In the genomic region with DNA sequence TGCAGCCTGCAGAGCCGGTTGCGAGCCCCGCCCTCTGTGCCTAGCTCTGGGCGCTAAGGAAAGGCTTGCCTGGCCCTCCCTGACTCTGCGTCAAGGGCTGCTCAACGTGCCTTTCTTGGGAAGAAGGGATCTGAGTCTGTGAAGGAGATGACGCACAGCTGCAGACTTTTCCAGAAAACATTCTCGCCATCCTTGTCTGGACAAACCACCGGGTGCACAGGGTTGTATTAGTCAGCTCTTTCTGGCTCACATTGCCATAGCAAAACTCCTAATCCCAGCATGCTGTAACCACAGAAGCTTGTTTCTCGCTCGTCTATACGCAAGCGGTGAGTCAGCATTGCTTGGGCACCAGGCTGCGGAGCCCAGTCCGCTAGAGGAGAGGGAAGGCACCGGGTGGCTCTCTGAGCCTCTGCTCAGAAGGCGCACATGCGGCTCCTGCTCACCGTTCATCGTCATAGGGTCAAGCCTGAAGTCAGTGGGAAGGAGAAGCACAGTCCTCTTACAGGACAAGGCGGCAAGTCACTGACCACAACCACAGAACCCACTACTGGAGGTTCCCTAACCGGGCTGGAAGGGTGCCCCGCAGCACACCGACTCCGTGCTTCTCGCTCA, we compare ENCODE assay signal across 9 cellular contexts. TPM values are rescaled to one million over a fixed set of nuclear protein-coding genes. Genes with fewer than 3 reads are reported as not detected.
A peak's percentile ranks its signal among the peaks of the same experiment; 100 is the strongest.
DNase-seq lines count a peak whose midpoint lies in the region; ATAC-seq, FAIRE-seq and TF ChIP-seq lines count a peak whose summit lies in the region.
"Had no signal": no experiment of that assay in that cellular context is flagged by ENCODE, and none has a peak within 500 bp of the region (broad histone marks: within the 10 kb centered on the region; RNA-seq: fewer than 3 reads in every experiment).

No MANE protein-coding gene starts in this region.

- H3K27ac Mint-ChIP-seq in activated naive CD8-positive, alpha-beta T cell treated with anti-CD3 and anti-CD28 coated beads, Interleukin-2, amount 50 U/mL, for 24 hours: no peak overlapping the region

- TF ChIP-seq CTCF in D721Med (IDR thresholded peaks at IDR 0.05; ENCODE audit: insufficient read depth, missing control alignments): no peak

- ATAC-seq in activated naive CD8-positive, alpha-beta T cell treated with anti-CD3 and anti-CD28 coated beads, Interleukin-2, amount 50 U/mL, for 24 hours: peak; percentile 82
- ATAC-seq in left colon (no peak), HG03342 (IDR thresholded peaks at IDR 0.05; ENCODE audit: unreplicated experiment) (no peak), HG02798 (IDR thresholded peaks at IDR 0.05; ENCODE audit: poor library complexity, unreplicated experiment) (no peak)

- no peaks in the 10 kb centered on the region for H3K36me3 Mint-ChIP-seq in activated naive CD8-positive, alpha-beta T cell treated with anti-CD3 and anti-CD28 coated beads, Interleukin-2, amount 50 U/mL, for 24 hours (ENCODE audit: low read depth)

- peaks cover 4% of the 10 kb centered on the region for H3K9me3 Mint-ChIP-seq in activated naive CD8-positive, alpha-beta T cell treated with anti-CD3 and anti-CD28 coated beads, Interleukin-2, amount 50 U/mL, for 24 hours

- intact Hi-C loops in left colon (cut with DNase I, micrococcal nuclease): no loop called here

- FAIRE-seq in D721Med (lab: Jason Lieb, UNC): no peak

- H3K27me3 Mint-ChIP-seq in activated naive CD8-positive, alpha-beta T cell treated with anti-CD3 and anti-CD28 coated beads, Interleukin-2, amount 50 U/mL, for 24 hours: peaks cover 33% of the 10 kb centered on the region

- peaks cover 21% of the 10 kb centered on the region for H3K4me1 Mint-ChIP-seq in activated naive CD8-positive, alpha-beta T cell treated with anti-CD3 and anti-CD28 coated beads, Interleukin-2, amount 50 U/mL, for 24 hours

- no peak overlapping the region for H3K4me3 Mint-ChIP-seq in activated naive CD8-positive, alpha-beta T cell treated with anti-CD3 and anti-CD28 coated beads, Interleukin-2, amount 50 U/mL, for 24 hours

- DNase-seq in CMK (ENCODE audit: low read depth): peak; percentile 63
- peak; percentile 15 for DNase-seq in KG1 (lab: John Stamatoyannopoulos, UW)
- peak; percentile 40 for DNase-seq in activated naive CD8-positive, alpha-beta T cell treated with anti-CD3 and anti-CD28 coated beads, Interleukin-2, amount 50 U/mL, for 24 hours
- peak; percentile 25 to 45 for DNase-seq in left colon
- no peak for DNase-seq in D721Med (ENCODE audit: insufficient read length, low spot score)
- no peak for DNase-seq in NCI-H1417 (lab: John Stamatoyannopoulos, UW)

RNA-seq across cellular contexts. Expression of gene CD300H, which starts 2.2 kb away (rescaled TPM):
- total RNA-seq in left colon: not detected
- total RNA-seq: urinary bladder had no signal

RNA-seq across cellular contexts. Expression of gene CD300LD, which starts 22.6 kb away (rescaled TPM):
- not detected for total RNA-seq in left colon
- total RNA-seq: urinary bladder had no signal

RNA-seq across cellular contexts. Expression of gene CD300C, which starts 23.6 kb away (rescaled TPM):
- total RNA-seq in left colon: 1 to 10 TPM in 1 of 2 donors, under 1 TPM in 1; 0.24 to 1.1 TPM

RNA-seq across cellular contexts. Expression of gene CD300LB, which starts 38.2 kb away (rescaled TPM):
- total RNA-seq in left colon: under 1 TPM; 0.12 to 0.25 TPM
- total RNA-seq: urinary bladder had no signal

RNA-seq across cellular contexts. Expression of gene CD300E, which starts 54.0 kb away (rescaled TPM):
- total RNA-seq in left colon: under 1 TPM in 1 of 2 donors, not detected in 1; 0.39 TPM

Comparison
In these comparisons a context has a peak if more than half of its experiments do, and no peak if none do; other contexts are left out.
1. DNase-seq: peak in CMK (single experiment), KG1 (single experiment), activated naive CD8-positive, alpha-beta T cell treated with anti-CD3 and anti-CD28 coated beads, Interleukin-2, amount 50 U/mL, for 24 hours (single experiment) and left colon (2 of 2); none in D721Med (single experiment) and NCI-H1417 (0 of 3).